16 cellular contexts compared by ENCODE assay signal in the genomic region with DNA sequence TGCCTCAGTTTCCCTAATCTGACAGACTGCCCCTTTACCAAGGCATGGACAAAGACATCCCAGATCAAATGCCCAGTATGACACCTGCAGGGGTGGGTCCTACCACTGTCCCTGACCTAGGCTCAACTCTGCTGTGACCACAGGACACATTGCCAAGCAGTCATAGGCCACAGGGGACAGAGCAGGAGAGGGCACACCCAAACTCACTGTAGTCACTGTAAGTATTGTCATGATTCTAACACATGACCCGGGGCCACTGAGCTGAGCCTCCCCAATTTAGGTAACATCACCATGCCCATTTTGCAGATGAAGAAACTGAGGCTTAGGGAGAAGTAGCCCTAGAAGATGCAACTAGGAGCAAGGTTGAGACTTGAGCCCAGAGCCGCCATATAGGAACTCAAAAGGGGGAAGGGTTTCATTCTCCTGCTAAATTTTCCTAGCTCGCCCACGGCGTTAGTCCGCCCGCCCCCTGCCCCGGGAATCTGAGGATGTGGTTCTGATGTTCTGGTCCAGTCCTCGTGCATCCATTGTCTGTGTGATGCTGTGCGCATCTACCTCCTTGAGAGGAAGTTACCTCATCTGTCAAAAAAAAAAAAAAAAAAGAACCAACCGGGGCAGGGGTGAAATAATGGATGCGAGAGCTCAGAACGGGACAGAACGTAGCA. TPM values are rescaled to one million over a fixed set of nuclear protein-coding genes. Genes with fewer than 3 reads are reported as not detected.
"Had no signal": no experiment of that assay in that cellular context is flagged by ENCODE, and none has a peak within 500 bp of the region (broad histone marks: within the 10 kb centered on the region; RNA-seq: fewer than 3 reads in every experiment).

No MANE protein-coding gene starts in this region.

- ATAC-seq: activated CD8-positive, alpha-beta memory T cell treated with anti-CD3 and anti-CD28 coated beads, Interleukin-2, amount 10 ng/mL, durations not matched to agents 7 days and 5 days; activated T-cell treated with anti-CD3 and anti-CD28 coated beads, Interleukin-2, amount 50 U/mL, for 4 hours; esophagus mucosa had no signal

- H3K36me3 ChIP-seq: breast epithelium, tibial nerve had no signal

- H3K27ac ChIP-seq: breast epithelium, skin epidermis had no signal

- H3K27me3 ChIP-seq: breast epithelium, tibial nerve had no signal

- H3K4me3 ChIP-seq: breast epithelium, skin epidermis, tibial nerve had no signal

- H3K9me3 ChIP-seq: breast epithelium, tibial nerve had no signal

- DNase-seq: activated CD4-positive, alpha-beta T cell treated with anti-CD3 and anti-CD28 coated beads for 1 hour; activated CD4-positive, alpha-beta T cell treated with anti-CD3 and anti-CD28 coated beads, Interleukin-2, amount 50 U/mL, for 48 hours; activated CD8-positive, alpha-beta memory T cell treated with anti-CD3 and anti-CD28 coated beads, Interleukin-2, amount 10 ng/mL, durations not matched to agents 7 days and 5 days; activated gamma-delta T cell; activated naive CD8-positive, alpha-beta T cell treated with anti-CD3 and anti-CD28 coated beads, Interleukin-2, amount 10 ng/mL, durations not matched to agents 7 days and 5 days; activated T-cell treated with anti-CD3 and anti-CD28 coated beads, Interleukin-2, amount 50 U/mL, for 4 hours; anterior cingulate cortex; immature natural killer cell; nephron progenitor cell; SW 1271 had no signal

RNA-seq across cellular contexts. Expression of gene ZBP1, which starts 44.8 kb away (rescaled TPM):
- total RNA-seq: fibroblast of villous mesenchyme, osteocyte had no signal
